26 cellular contexts compared by ENCODE assay signal in genomic region chr2:235471186-235471747, GRCh38. TPM values are rescaled to one million over a fixed set of nuclear protein-coding genes. Genes with fewer than 3 reads are reported as not detected.
"Had no signal": no experiment of that assay in that cellular context is flagged by ENCODE, and none has a peak within 500 bp of the region (broad histone marks: within the 10 kb centered on the region; RNA-seq: fewer than 3 reads in every experiment).

No MANE protein-coding gene starts in this region.

- H3K4me3 Mint-ChIP-seq: activated B cell treated with CpG ODN at 0.5 μM for 24 hours; activated CD4-positive, alpha-beta T cell treated with anti-CD3 and anti-CD28 coated beads, Interleukin-2, amount 10 ng/mL, durations not matched to agents 24 days and 14 days; activated naive CD8-positive, alpha-beta T cell; activated T-cell treated with anti-CD3 and anti-CD28 coated beads, Interleukin-2, amount 50 U/mL, for 4 hours; brain; central memory CD8-positive, alpha-beta T cell; T-cell had no signal

- H3K36me3 Mint-ChIP-seq: activated naive CD8-positive, alpha-beta T cell; brain; T-cell had no signal

- H3K27ac Mint-ChIP-seq: activated B cell treated with CpG ODN at 0.5 μM for 24 hours; activated CD4-positive, alpha-beta T cell treated with anti-CD3 and anti-CD28 coated beads, Interleukin-2, amount 10 ng/mL, durations not matched to agents 24 days and 14 days; activated naive CD8-positive, alpha-beta T cell; brain; T-cell had no signal

- DNase-seq: activated B cell treated with CpG ODN at 0.5 μM for 24 hours; activated CD4-positive, alpha-beta T cell treated with anti-CD3 and anti-CD28 coated beads for 1 hour; activated CD4-positive, alpha-beta T cell treated with anti-CD3 and anti-CD28 coated beads, Interleukin-2, amount 10 ng/mL, durations not matched to agents 24 days and 14 days; activated CD4-positive, alpha-beta T cell treated with anti-CD3 and anti-CD28 coated beads, Interleukin-2, amount 50 U/mL, for 48 hours; activated effector memory CD4-positive, alpha-beta T cell treated with anti-CD3 and anti-CD28 coated beads, Interleukin-2, amount 50 U/mL, for 16 hours; activated naive CD4-positive, alpha-beta T cell treated with Interleukin-2 at 50 U/mL for 16 hours; activated T-cell treated with anti-CD3 and anti-CD28 coated beads, Interleukin-2, amount 50 U/mL, for 4 hours; amygdala; Karpas-422; NCI-H1092; NCI-H1417; NCI-H345; NCI-H510A; NCI-H526 treated with DMSO at 0.1 percent for 48 hours; NCI-H82; SHP77; T-cell; T-helper 2 cell; T1000 had no signal

- H3K9me3 Mint-ChIP-seq: central memory CD8-positive, alpha-beta T cell had no signal

- H3K27me3 Mint-ChIP-seq: activated CD4-positive, alpha-beta T cell treated with anti-CD3 and anti-CD28 coated beads, Interleukin-2, amount 10 ng/mL, durations not matched to agents 24 days and 14 days had no signal

- H3K4me1 Mint-ChIP-seq: activated B cell treated with CpG ODN at 0.5 μM for 24 hours; activated CD4-positive, alpha-beta T cell treated with anti-CD3 and anti-CD28 coated beads, Interleukin-2, amount 10 ng/mL, durations not matched to agents 24 days and 14 days; central memory CD8-positive, alpha-beta T cell; T-cell had no signal

- ATAC-seq: activated T-cell treated with anti-CD3 and anti-CD28 coated beads, Interleukin-2, amount 50 U/mL, for 4 hours; Panc1; T-cell had no signal

- FAIRE-seq: astrocyte, TTC549 had no signal

RNA-seq across cellular contexts. Expression of gene AGAP1, which starts 22.6 kb away (rescaled TPM):
- total RNA-seq: activated B cell treated with CpG ODN at 0.5 μM for 24 hours, OCI-LY7 had no signal
